8 cellular contexts compared by ENCODE assay signal in the genomic region with DNA sequence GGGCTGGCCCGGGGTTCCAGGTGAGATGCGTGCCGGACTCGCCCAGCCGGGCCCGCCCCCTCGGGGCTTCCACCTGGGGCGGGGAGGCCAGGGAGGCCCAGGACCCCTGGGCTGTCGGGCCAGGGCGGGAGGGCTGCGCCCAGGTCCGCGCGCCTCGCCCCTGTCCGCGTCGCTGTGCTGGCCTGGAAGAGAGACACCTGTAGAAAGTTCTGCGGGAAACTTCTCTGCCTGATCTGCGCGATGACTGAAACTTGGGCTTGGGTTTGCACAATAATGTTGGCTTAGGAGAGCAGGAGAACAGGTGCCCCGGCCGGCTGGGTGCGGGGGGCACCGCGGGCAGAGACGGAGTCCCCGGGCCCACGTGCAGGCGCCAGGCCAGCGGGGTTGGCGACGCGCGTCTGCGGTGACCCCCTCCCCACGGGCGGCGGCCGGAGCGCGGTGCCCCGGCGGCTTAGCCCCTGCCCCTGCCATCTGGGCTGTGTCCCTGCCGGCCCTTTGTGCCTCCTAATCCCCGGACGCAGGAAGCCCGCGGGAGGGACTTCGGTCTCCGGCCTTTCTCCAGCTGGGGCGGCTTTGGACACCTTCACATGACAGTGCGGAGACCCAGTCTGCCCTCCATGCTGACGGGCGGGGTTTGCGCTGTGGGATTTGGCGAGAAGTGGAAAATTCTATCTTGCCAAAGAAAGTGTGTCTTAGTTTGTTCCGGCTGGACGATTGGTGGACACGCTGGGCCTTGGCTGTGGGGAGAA. TPM values are rescaled to one million over a fixed set of nuclear protein-coding genes. Genes with fewer than 3 reads are reported as not detected.
DNase-seq lines count a peak whose midpoint lies in the region; ATAC-seq and TF ChIP-seq lines count a peak whose summit lies in the region.

No MANE protein-coding gene starts in this region.

- no peak for DNase-seq in GM12864 (ENCODE audit: low read depth)
- DNase-seq in astrocyte of the cerebellum (ENCODE audit: low read depth): no peak
- DNase-seq in lower leg skin (ENCODE audit: low spot score in 2 of 2): no peak
- no peak for DNase-seq in posterior vena cava (ENCODE audit: low spot score)
- DNase-seq in stimulated activated CD4-positive, alpha-beta T cell treated with anti-CD3 and anti-CD28 coated beads, Interleukin-4, amount 100 ng/mL, for 24 hours: no peak
- DNase-seq in NCI-H1694 treated with DMSO at 0.1 percent for 48 hours (lab: John Stamatoyannopoulos, UW): no peak

- TF ChIP-seq CTCF in GM12864 (IDR thresholded peaks at IDR 0.05; ENCODE audit: low read depth, low read length, missing control alignments): no peak
- TF ChIP-seq CTCF in astrocyte of the cerebellum (IDR thresholded peaks at IDR 0.05; ENCODE audit: low read depth, low read length, missing control alignments): no peak
- no peak for TF ChIP-seq CTCF in lower leg skin (IDR thresholded peaks at IDR 0.05)

- intact Hi-C loops in lower leg skin (cut with DNase I; ENCODE audit: low total_unique reads): no loop called here
- intact Hi-C loops in posterior vena cava (cut with DNase I): no loop called here

- H3K36me3 ChIP-seq in urinary bladder (ENCODE audit: insufficient read depth): no peaks in the 10 kb centered on the region

- 1 to 2% methylated on average over 27 to 44 of the region's 60 CpGs for WGBS in lower leg skin, 2 donors
- WGBS in urinary bladder: 3% methylated on average over 60 of the region's 60 CpGs

- peak overlapping the region; percentile 71 for H3K27ac ChIP-seq in urinary bladder (ENCODE audit: low read depth)

- TF ChIP-seq POLR2A in lower leg skin (IDR thresholded peaks at IDR 0.05): no peak

- in situ Hi-C loops in astrocyte of the cerebellum (cut with HindIII; ENCODE audit: low sequenced_read_pairs): no loop called here

- ATAC-seq in HG03159 (IDR thresholded peaks at IDR 0.05; ENCODE audit: unreplicated experiment): peak; percentile 13

- H3K4me3 ChIP-seq in GM12864 (ENCODE audit: low read depth, low read length) (peak overlapping the region; percentile 59), astrocyte of the cerebellum (ENCODE audit: low read depth, low read length) (peak overlapping the region; percentile 48), lower leg skin (ENCODE audit: low read depth, poor library complexity, severe bottlenecking) (peak overlapping the region; percentile 51), urinary bladder (ENCODE audit: low read depth, low read length) (peak overlapping the region; percentile 66)

- no peaks in the 10 kb centered on the region for H3K4me1 ChIP-seq in urinary bladder (ENCODE audit: insufficient read depth)

RNA-seq across cellular contexts. Expression of gene LLGL2, which starts 0.5 kb away (rescaled TPM):
- total RNA-seq in lower leg skin (10 to 100 TPM; 57.3 to 96.0 (median 79.6) TPM), urinary bladder (10.6 TPM), posterior vena cava (1 to 10 TPM; 6.4 to 6.8 TPM)
- 15.1 TPM for polyA plus RNA-seq in urinary bladder

RNA-seq across cellular contexts. Expression of gene TSEN54, which starts 9.7 kb away (rescaled TPM):
- total RNA-seq in lower leg skin: 10 to 100 TPM; 42.7 to 70.8 (median 50.8) TPM
- 10.9 TPM for total RNA-seq in urinary bladder
- polyA plus RNA-seq in urinary bladder: 20.4 TPM
- 10 to 100 TPM in 1 of 2 donors, 1 to 10 TPM in 1; 8.8 to 15.2 TPM for total RNA-seq in posterior vena cava

RNA-seq across cellular contexts. Expression of gene CASKIN2, which starts 10.6 kb away (rescaled TPM):
- total RNA-seq in lower leg skin: 10 to 100 TPM; 11.7 to 23.2 (median 17.8) TPM
- 11.1 TPM for total RNA-seq in urinary bladder
- 29.1 TPM for polyA plus RNA-seq in urinary bladder
- 10 to 100 TPM; 51.1 to 57.6 TPM for total RNA-seq in posterior vena cava
